10 cellular contexts compared by ENCODE assay signal in genomic region chr2:167331636-167332232, GRCh38. TPM values are rescaled to one million over a fixed set of nuclear protein-coding genes. Genes with fewer than 3 reads are reported as not detected.
A peak's percentile ranks its signal among the peaks of the same experiment; 100 is the strongest.
DNase-seq lines count a peak whose midpoint lies in the region; ATAC-seq and TF ChIP-seq lines count a peak whose summit lies in the region.
"Had no signal": no experiment of that assay in that cellular context is flagged by ENCODE, and none has a peak within 500 bp of the region (broad histone marks: within the 10 kb centered on the region; RNA-seq: fewer than 3 reads in every experiment).

No MANE protein-coding gene starts in this region.

- no peak for TF ChIP-seq EP300 in SK-N-SH (IDR thresholded peaks at IDR 0.05; ENCODE audit: borderline replicate concordance in 1 of 2, low read depth in 1 of 2, low read length in 1 of 2)

- no peaks in the 10 kb centered on the region for H4K20me1 ChIP-seq in SK-N-SH (ENCODE audit: insufficient read depth)

- WGBS in SK-N-SH (ENCODE audit: low lambda C conversion rate): 79% methylated on average over 3 of the region's 5 CpGs
- 3 to 12% methylated on average over 4 to 5 of the region's 5 CpGs for WGBS in mesodermal cell (ENCODE audit: insufficient coverage in 2 of 2), 2 experiments
- 62 to 71% (median 62%) methylated on average over 5 of the region's 5 CpGs for WGBS in psoas muscle, 3 donors

- POLR2A ChIA-PET in SK-N-SH (lab: Yijun Ruan, JAX): no interaction called here

- H3F3A ChIP-seq in SK-N-SH (replicated peaks; ENCODE audit: insufficient read depth): no peaks in the 10 kb centered on the region

- ATAC-seq in GM18519 (IDR thresholded peaks at IDR 0.05; ENCODE audit: low FRiP score, unreplicated experiment) (peak; percentile 67), HG02852 (IDR thresholded peaks at IDR 0.05; ENCODE audit: unreplicated experiment) (peak; percentile 65), psoas muscle (no peak), sciatic nerve (no peak)

- no peak overlapping the region for H3K4me2 ChIP-seq in SK-N-SH
- H3K4me2 ChIP-seq: KMS-11 had no signal

- H3K4me1 ChIP-seq in SK-N-SH (ENCODE audit: control insufficient read depth in 1 of 2, insufficient read depth in 2 of 2, low read depth in 1 of 2, low read length in 1 of 2) (no peaks in the 10 kb centered on the region; a peak in 1 of 4 replicates), mesodermal cell (ENCODE audit: control insufficient read depth, insufficient read depth, low read length, poor library complexity, severe bottlenecking) (peaks cover 25% of the 10 kb centered on the region), psoas muscle (no peaks in the 10 kb centered on the region)

- no peaks in the 10 kb centered on the region for H3K36me3 ChIP-seq in SK-N-SH (replicated peaks in 1 of 2; ENCODE audit: control insufficient read depth in 1 of 2, insufficient read depth in 2 of 2, low read length in 1 of 2)
- H3K36me3 ChIP-seq in mesodermal cell (ENCODE audit: control insufficient read depth, insufficient read depth, low read length): no peaks in the 10 kb centered on the region
- no peaks in the 10 kb centered on the region for H3K36me3 ChIP-seq in psoas muscle (ENCODE audit: insufficient read depth in 1 of 2, low read depth in 1 of 2)

- H3K27ac ChIP-seq in SK-N-SH (ENCODE audit: low read depth in 2 of 2, low read length in 1 of 2): no peak overlapping the region
- peak overlapping the region; percentile 33 for H3K27ac ChIP-seq in mesodermal cell (ENCODE audit: low read depth, low read length, severe bottlenecking)
- H3K27ac ChIP-seq in psoas muscle: no peak overlapping the region
- H3K27ac ChIP-seq: KMS-11 had no signal

- CTCF ChIA-PET in SK-N-SH (lab: Yijun Ruan, JAX): interaction anchor here (1.3 to 1.4 kb wide), 2 partner anchors 14 to 40 kb away, joined by 3 to 4 read pairs; no protein-coding TSS in a partner anchor

- H3K79me2 ChIP-seq in SK-N-SH (ENCODE audit: insufficient read depth): no peaks in the 10 kb centered on the region

- intact Hi-C loops in psoas muscle (cut with DNase I): no loop called here
- intact Hi-C loops in sciatic nerve (cut with DNase I): no loop called here

- DNase-seq in SK-N-SH (peak; percentile 12), psoas muscle (no peak), COR-L47 (lab: John Stamatoyannopoulos, UW) (no peak), cerebellum (ENCODE audit: low spot score) (no peak), sciatic nerve (ENCODE audit: low spot score) (no peak)
- DNase-seq: SIG-M5 had no signal

- TF ChIP-seq RAD21 in SK-N-SH (IDR thresholded peaks at IDR 0.05; ENCODE audit: low read length): no peak

- H2AFZ ChIP-seq in SK-N-SH (ENCODE audit: low read depth): no peak overlapping the region

- TF ChIP-seq CTCF in SK-N-SH (IDR thresholded peaks at IDR 0.05) (peak; percentile 32; the same call in 1 of the 2 replicates), psoas muscle (IDR thresholded peaks at IDR 0.05) (no peak)

- H3K9me2 ChIP-seq in SK-N-SH: no peaks in the 10 kb centered on the region

- H3K9ac ChIP-seq in SK-N-SH: no peak overlapping the region
- H3K9ac ChIP-seq: KMS-11 had no signal

- H3K4me3 ChIP-seq in SK-N-SH (ENCODE audit: low read depth in 2 of 2, low read length in 1 of 2) (no peak overlapping the region), mesodermal cell (ENCODE audit: extremely low read depth, insufficient read depth, low read length, poor library complexity, severe bottlenecking) (no peak overlapping the region), psoas muscle (no peak overlapping the region)

- H3K27me3 ChIP-seq in SK-N-SH (ENCODE audit: insufficient read depth) (no peaks in the 10 kb centered on the region), psoas muscle (ENCODE audit: insufficient read depth in 3 of 3, low read length in 2 of 3) (no peaks in the 10 kb centered on the region)

- H3K9me3 ChIP-seq in SK-N-SH: no peaks in the 10 kb centered on the region
- no peaks in the 10 kb centered on the region for H3K9me3 ChIP-seq in mesodermal cell (ENCODE audit: control insufficient read depth, low read length)
- H3K9me3 ChIP-seq in psoas muscle: no peaks in the 10 kb centered on the region

TF ChIP-seq in SK-N-SH, 30 proteins besides CTCF, POLR2A, EP300 and RAD21 (continues in another document):
- no peak for TF ChIP-seq USF2 (IDR thresholded peaks at IDR 0.05; ENCODE audit: borderline replicate concordance, low read depth, low read length)
- TF ChIP-seq RXRA (IDR thresholded peaks at IDR 0.05; ENCODE audit: borderline replicate concordance, low read depth): no peak
- no peak for TF ChIP-seq RCOR1 (IDR thresholded peaks at IDR 0.05; ENCODE audit: low read length)
- TF ChIP-seq CHD2 (IDR thresholded peaks at IDR 0.05; ENCODE audit: low read length, partially characterized antibody): no peak
- TF ChIP-seq TEAD4 (IDR thresholded peaks at IDR 0.05; ENCODE audit: borderline replicate concordance, insufficient read depth): no peak
- TF ChIP-seq USF1 (IDR thresholded peaks at IDR 0.05; ENCODE audit: borderline replicate concordance, low read depth): no peak
- TF ChIP-seq MEF2A (IDR thresholded peaks at IDR 0.05; ENCODE audit: borderline replicate concordance, low read depth): no peak
- no peak for TF ChIP-seq EZH2phosphoT487 (IDR thresholded peaks at IDR 0.05; ENCODE audit: borderline replicate concordance, low read depth)
- TF ChIP-seq GABPA (IDR thresholded peaks at IDR 0.05; ENCODE audit: low read depth): no peak
- TF ChIP-seq IRF3 (IDR thresholded peaks at IDR 0.05; ENCODE audit: low read depth, low read length): no peak
- TF ChIP-seq POLR2AphosphoS5 (IDR thresholded peaks at IDR 0.05; ENCODE audit: low read depth, low read length): no peak
- no peak for TF ChIP-seq PBX3 (IDR thresholded peaks at IDR 0.05)
- no peak for TF ChIP-seq ZBTB33 (IDR thresholded peaks at IDR 0.05; ENCODE audit: borderline replicate concordance, low read depth)
- TF ChIP-seq SMC3 (IDR thresholded peaks at IDR 0.05; ENCODE audit: low read depth, low read length): no peak
- no peak for TF ChIP-seq SIN3A (IDR thresholded peaks at IDR 0.05; ENCODE audit: borderline replicate concordance, low read depth, low read length)
- no peak for TF ChIP-seq TCF12 (IDR thresholded peaks at IDR 0.05)
- no peak for TF ChIP-seq MAX (IDR thresholded peaks at IDR 0.05; ENCODE audit: low read depth)

RNA-seq across cellular contexts. Expression of gene B3GALT1, which starts 38.9 kb away (rescaled TPM):
- polyA plus RNA-seq in SK-N-SH (2012; rRNA removed) (0.15 and 0.19 TPM in 2 replicates), psoas muscle (1 to 10 TPM; 1.1 to 3.8 (median 1.2) TPM)
- polyA plus RNA-seq in SK-N-SH (2012; cell fraction: cytosol; rRNA removed): 0.21 and 0.22 TPM in 2 replicates
- 0.14 and 0.25 TPM in 2 replicates for polyA plus RNA-seq in SK-N-SH (2012; cell fraction: nucleus; rRNA removed)
- polyA plus RNA-seq in mesodermal cell (2013, experiment 1 of 2): 9.1 TPM
- 9.5 TPM for polyA plus RNA-seq in mesodermal cell (2013, experiment 2 of 2)
- total RNA-seq in psoas muscle (10 to 100 TPM in 2 of 4 donors, 1 to 10 TPM in 2; 3.0 to 10.3 (median 7.4) TPM), cerebellum (25.2 TPM), sciatic nerve (0.80 TPM)

Comparison
In these comparisons a context has a peak if more than half of its experiments do, and no peak if none do; other contexts are left out.
1. ATAC-seq: peak in GM18519 (single experiment) and HG02852 (single experiment); none in psoas muscle (0 of 4) and sciatic nerve (single experiment).